29 cellular contexts compared by ENCODE assay signal in genomic region chr20:59324441-59324840, GRCh38. TPM values are rescaled to one million over a fixed set of nuclear protein-coding genes. Genes with fewer than 3 reads are reported as not detected.
"Had no signal": no experiment of that assay in that cellular context is flagged by ENCODE, and none has a peak within 500 bp of the region (broad histone marks: within the 10 kb centered on the region; RNA-seq: fewer than 3 reads in every experiment).

No MANE protein-coding gene starts in this region.

- H3K36me3 Mint-ChIP-seq: memory B cell; mesothelial cell of epicardium; stimulated activated memory B cell treated with anti-CD40 and anti-IgM and Interleukin-4, amounts not matched to agents 10 μg/mL and 1 μg/mL and 100 μg/mL, for 72 hours had no signal

- FAIRE-seq: endothelial cell of umbilical vein, frontal cortex had no signal

- H3K9me3 Mint-ChIP-seq: endodermal cell; memory B cell; mesothelial cell of epicardium; neural crest cell; stimulated activated memory B cell treated with anti-CD40 and anti-IgM and Interleukin-4, amounts not matched to agents 10 μg/mL and 1 μg/mL and 100 μg/mL, for 72 hours; stimulated activated naive CD8-positive, alpha-beta T cell treated with anti-CD3 and anti-CD28 coated beads, Interleukin-15, Interleukin-2, amounts not matched to agents 100 ng/mL and 50 ng/mL, for 24 hours had no signal

- ATAC-seq: heart left ventricle; lower lobe of right lung; sciatic nerve; stimulated activated memory B cell treated with anti-CD40 and anti-IgM and Interleukin-4, amounts not matched to agents 10 μg/mL and 1 μg/mL and 100 μg/mL, for 72 hours had no signal

- H3K4me3 Mint-ChIP-seq: endodermal cell; memory B cell; mesothelial cell of epicardium; neural crest cell; stimulated activated memory B cell treated with anti-CD40 and anti-IgM and Interleukin-4, amounts not matched to agents 10 μg/mL and 1 μg/mL and 100 μg/mL, for 72 hours; stimulated activated naive CD8-positive, alpha-beta T cell treated with anti-CD3 and anti-CD28 coated beads, Interleukin-15, Interleukin-2, amounts not matched to agents 100 ng/mL and 50 ng/mL, for 24 hours had no signal

- H3K27ac ChIP-seq: coronary artery, heart left ventricle, left ventricle myocardium inferior, lower lobe of right lung, spleen, testis, transverse colon had no signal

- H3K27me3 ChIP-seq: testis had no signal

- H3K36me3 ChIP-seq: heart left ventricle, left ventricle myocardium inferior, lower lobe of right lung, spleen, transverse colon had no signal

- H3K4me1 Mint-ChIP-seq: endodermal cell; memory B cell; stimulated activated memory B cell treated with anti-CD40 and anti-IgM and Interleukin-4, amounts not matched to agents 10 μg/mL and 1 μg/mL and 100 μg/mL, for 72 hours had no signal

- H3K9me3 ChIP-seq: heart left ventricle, left ventricle myocardium inferior, lower lobe of right lung, spleen, testis, transverse colon had no signal

- H3K27ac Mint-ChIP-seq: endodermal cell; memory B cell; mesothelial cell of epicardium; stimulated activated memory B cell treated with anti-CD40 and anti-IgM and Interleukin-4, amounts not matched to agents 10 μg/mL and 1 μg/mL and 100 μg/mL, for 72 hours; stimulated activated naive CD8-positive, alpha-beta T cell treated with anti-CD3 and anti-CD28 coated beads, Interleukin-15, Interleukin-2, amounts not matched to agents 100 ng/mL and 50 ng/mL, for 24 hours had no signal

- DNase-seq: effector CD4-positive, alpha-beta T cell; endodermal cell; erythroblast; heart left ventricle; hypothalamus; islet precursor cell; left ventricle myocardium inferior; lower lobe of right lung; posterior cingulate gyrus; spleen; stimulated activated CD4-positive, alpha-beta T cell treated with anti-CD3 and anti-CD28 coated beads, Interleukin-15, amount 100 ng/mL, for 24 hours; stimulated activated CD4-positive, alpha-beta T cell treated with anti-CD3 and anti-CD28 coated beads, Interleukin-1b, Interleukin-23, amount 100 ng/mL, for 48 hours; stimulated activated CD4-positive, alpha-beta T cell treated with anti-CD3 and anti-CD28 coated beads, Interleukin-4, amount 100 ng/mL, for 24 hours; testis; transverse colon had no signal

- H3K4me1 ChIP-seq: heart left ventricle, left ventricle myocardium inferior, lower lobe of right lung, spleen, testis had no signal

- H3K4me3 ChIP-seq: coronary artery, heart left ventricle, left ventricle myocardium inferior, lower lobe of right lung, spleen, testis, transverse colon had no signal

RNA-seq across cellular contexts. Expression of gene EDN3, which starts 24.0 kb away (rescaled TPM):
- total RNA-seq: dermis microvascular lymphatic vessel endothelial cell, endodermal cell, endothelial cell of umbilical vein, fibroblast of lung, glomerular endothelial cell, left ventricle myocardium inferior, osteocyte, pulmonary artery endothelial cell, sciatic nerve had no signal
